Comparison of ENCODE assay signal across 17 cellular contexts in genomic region chr14:103508930-103509329, GRCh38.
"Had no signal": no experiment of that assay in that cellular context is flagged by ENCODE, and none has a peak within 500 bp of the region (broad histone marks: within the 10 kb centered on the region; RNA-seq: fewer than 3 reads in every experiment).

No MANE protein-coding gene starts in this region.

- H3K9me3 Mint-ChIP-seq: activated T-helper 17 cell treated with anti-CD3 and anti-CD28 coated beads, Interleukin-2, amount 50 U/mL, for 72 hours; stimulated activated memory B cell treated with anti-CD40 and anti-IgM and Interleukin-4, amounts not matched to agents 10 μg/mL and 1 μg/mL and 100 μg/mL, for 72 hours had no signal

- ATAC-seq: activated CD8-positive, alpha-beta T cell treated with anti-CD3 and anti-CD28 coated beads, Interleukin-2, amount 10 ng/mL, durations not matched to agents 7 days and 5 days; activated T-helper 17 cell treated with anti-CD3 and anti-CD28 coated beads, Interleukin-2, amount 50 U/mL, for 72 hours; heart left ventricle; left ventricle myocardium superior; stimulated activated memory B cell treated with anti-CD40 and anti-IgM and Interleukin-4, amounts not matched to agents 10 μg/mL and 1 μg/mL and 100 μg/mL, for 72 hours had no signal

- H3K36me3 ChIP-seq: breast epithelium had no signal

- H3K27me3 ChIP-seq: breast epithelium, heart left ventricle had no signal

- H3K27me3 Mint-ChIP-seq: activated T-helper 17 cell treated with anti-CD3 and anti-CD28 coated beads, Interleukin-2, amount 50 U/mL, for 72 hours; stimulated activated memory B cell treated with anti-CD40 and anti-IgM and Interleukin-4, amounts not matched to agents 10 μg/mL and 1 μg/mL and 100 μg/mL, for 72 hours had no signal

- H3K4me3 ChIP-seq: breast epithelium, heart left ventricle, smooth muscle cell had no signal

- DNase-seq: activated CD4-positive, alpha-beta T cell treated with anti-CD3 and anti-CD28 coated beads for 1 hour; activated CD8-positive, alpha-beta T cell treated with anti-CD3 and anti-CD28 coated beads, Interleukin-2, amount 10 ng/mL, durations not matched to agents 7 days and 5 days; activated naive CD4-positive, alpha-beta T cell treated with anti-CD3 and anti-CD28 coated beads, Interleukin-2, amount 50 U/mL, for 16 hours; anterior cingulate cortex; heart left ventricle; left ventricle myocardium superior; mesendoderm; retina; T1000; trophoblast cell had no signal

- H3K4me1 Mint-ChIP-seq: stimulated activated memory B cell treated with anti-CD40 and anti-IgM and Interleukin-4, amounts not matched to agents 10 μg/mL and 1 μg/mL and 100 μg/mL, for 72 hours had no signal

- H3K27ac Mint-ChIP-seq: activated CD8-positive, alpha-beta T cell treated with anti-CD3 and anti-CD28 coated beads, Interleukin-2, amount 10 ng/mL, durations not matched to agents 7 days and 5 days; stimulated activated memory B cell treated with anti-CD40 and anti-IgM and Interleukin-4, amounts not matched to agents 10 μg/mL and 1 μg/mL and 100 μg/mL, for 72 hours had no signal

- H3K9me3 ChIP-seq: breast epithelium, heart left ventricle had no signal

- FAIRE-seq: frontal cortex, keratinocyte had no signal

- H3K27ac ChIP-seq: breast epithelium, heart left ventricle, parathyroid adenoma had no signal

- H3K4me3 Mint-ChIP-seq: activated CD8-positive, alpha-beta T cell treated with anti-CD3 and anti-CD28 coated beads, Interleukin-2, amount 10 ng/mL, durations not matched to agents 7 days and 5 days; activated T-helper 17 cell treated with anti-CD3 and anti-CD28 coated beads, Interleukin-2, amount 50 U/mL, for 72 hours; stimulated activated memory B cell treated with anti-CD40 and anti-IgM and Interleukin-4, amounts not matched to agents 10 μg/mL and 1 μg/mL and 100 μg/mL, for 72 hours had no signal
